In genomic region chr3:133447751-133448477, GRCh38 we compare ENCODE assay signal across 2 cellular contexts.
TF ChIP-seq lines count a peak whose summit lies in the region.

No MANE protein-coding gene starts in this region.

TF ChIP-seq in liver, 16 proteins besides CTCF, POLR2A, EP300 and RAD21:
- TF ChIP-seq FOXA1 (IDR thresholded peaks at IDR 0.05): no peak
- TF ChIP-seq REST (IDR thresholded peaks at IDR 0.05): no peak
- peak; percentile 43 for TF ChIP-seq MAX (IDR thresholded peaks at IDR 0.05)
- TF ChIP-seq GABPA (IDR thresholded peaks at IDR 0.05 in 1 of 2, conservative IDR thresholded peaks at IDR 0.05 in 1 of 2): no peak
- no peak for TF ChIP-seq NR2F2 (IDR thresholded peaks at IDR 0.05)
- peak in 1 of 2 donors; percentile 14 for TF ChIP-seq EGR1 (IDR thresholded peaks at IDR 0.05; ENCODE audit: low read depth in 2 of 2)
- peak in 1 of 2 donors; percentile 39 for TF ChIP-seq HNF4A (conservative IDR thresholded peaks at IDR 0.05)
- TF ChIP-seq YY1 (IDR thresholded peaks at IDR 0.05): peak; percentile 66
- no peak for TF ChIP-seq ZBTB33 (IDR thresholded peaks at IDR 0.05)
- TF ChIP-seq JUND (IDR thresholded peaks at IDR 0.05): no peak
- TF ChIP-seq HNF4G (IDR thresholded peaks at IDR 0.05): no peak
- no peak for TF ChIP-seq ATF3 (IDR thresholded peaks at IDR 0.05)
- no peak for TF ChIP-seq TAF1 (conservative IDR thresholded peaks at IDR 0.05)
- TF ChIP-seq FOXA2 (IDR thresholded peaks at IDR 0.05): no peak
- peak in 1 of 2 donors; percentile 74 for TF ChIP-seq RXRA (IDR thresholded peaks at IDR 0.05)

TF ChIP-seq in HepG2, 621 proteins besides CTCF, POLR2A, EP300 and RAD21:
- TF ChIP-seq TAF15 (IDR thresholded peaks at IDR 0.05; ENCODE audit: low read depth, low read length, poor library complexity, severe bottlenecking) (no peak), FOXA3 (CRISPR knock-in tag; IDR thresholded peaks at IDR 0.05) (no peak), EED (CRISPR knock-in tag; IDR thresholded peaks at IDR 0.05) (no peak), ZNF570 (CRISPR knock-in tag; IDR thresholded peaks at IDR 0.05; ENCODE audit: borderline replicate concordance) (no peak), TFAP4 (IDR thresholded peaks at IDR 0.05; ENCODE audit: borderline replicate concordance, low read depth) (no peak), HDAC1 (CRISPR knock-in tag; IDR thresholded peaks at IDR 0.05) (no peak), ZNF530 (CRISPR knock-in tag; IDR thresholded peaks at IDR 0.05; ENCODE audit: low read depth) (no peak), RAD51 (IDR thresholded peaks at IDR 0.05; ENCODE audit: borderline replicate concordance) (no peak), KDM5A (IDR thresholded peaks at IDR 0.05; ENCODE audit: borderline replicate concordance, low read length) (no peak), PCBP2 (optimal IDR thresholded peaks at IDR 0.05; ENCODE audit: low read depth, low read length, poor library complexity, severe bottlenecking) (no peak), ZNF124 (CRISPR knock-in tag; IDR thresholded peaks at IDR 0.05) (no peak), STAT6 (CRISPR knock-in tag; IDR thresholded peaks at IDR 0.05; ENCODE audit: borderline replicate concordance) (no peak), NAIF1 (CRISPR knock-in tag; IDR thresholded peaks at IDR 0.05; ENCODE audit: borderline replicate concordance) (no peak), PRPF4 (IDR thresholded peaks at IDR 0.05; ENCODE audit: low read depth, low read length, poor library complexity, severe bottlenecking) (no peak), RFXANK (CRISPR knock-in tag; IDR thresholded peaks at IDR 0.05) (no peak), ZNF7 (CRISPR knock-in tag; IDR thresholded peaks at IDR 0.05) (no peak), ZBTB2 (CRISPR knock-in tag; IDR thresholded peaks at IDR 0.05; ENCODE audit: low read depth) (no peak), NFE2L2 (IDR thresholded peaks at IDR 0.05; ENCODE audit: low read length) (no peak), ZKSCAN8 (CRISPR knock-in tag; IDR thresholded peaks at IDR 0.05; ENCODE audit: borderline replicate concordance) (no peak), ZNF33A (CRISPR knock-in tag; IDR thresholded peaks at IDR 0.05; ENCODE audit: borderline replicate concordance) (no peak)
